Comparison of ENCODE assay signal across 9 cellular contexts in the genomic region with DNA sequence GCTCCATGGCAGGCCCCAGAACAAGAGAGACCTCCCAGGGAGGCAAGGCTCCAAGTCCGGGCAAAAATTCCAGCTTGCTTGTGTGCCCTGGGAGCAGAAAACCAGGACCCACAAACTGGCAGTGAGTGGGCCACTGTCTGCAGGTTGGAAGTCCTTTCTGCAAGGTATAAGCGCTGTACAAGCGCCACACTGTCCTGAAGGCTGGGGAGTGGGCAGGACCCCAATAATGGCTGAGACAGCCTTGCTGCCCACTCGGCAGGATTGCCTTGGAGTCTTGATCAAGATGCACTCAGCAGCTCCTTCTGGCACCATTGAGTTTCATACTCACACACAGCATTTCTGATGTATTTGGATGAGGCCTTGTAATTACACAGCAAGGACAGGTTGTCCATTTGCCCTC.
"Had no signal": no experiment of that assay in that cellular context is flagged by ENCODE, and none has a peak within 500 bp of the region (broad histone marks: within the 10 kb centered on the region; RNA-seq: fewer than 3 reads in every experiment).

No MANE protein-coding gene starts in this region.

- ATAC-seq: GM23338, HCT116 had no signal

- H3K4me2 ChIP-seq: GM23338 had no signal

- H3K36me3 ChIP-seq: HAP-1 had no signal

- H3K4me3 Mint-ChIP-seq: GM23338, H9, HFFc6 had no signal

- H3K27ac ChIP-seq: GM23248 had no signal

- H3K9me3 ChIP-seq: HAP-1 had no signal

- DNase-seq: GM23248, GOT3, H7, H9, HCEC 1CT, HFFc6 had no signal

- H3K4me1 ChIP-seq: HAP-1 had no signal

- H2AFZ ChIP-seq: GM23248, GM23338 had no signal

- H3K9me3 Mint-ChIP-seq: GM23338, H9, HFFc6 had no signal

- H3K4me3 ChIP-seq: GM23248, GM23338, HAP-1 had no signal

- H3K27ac Mint-ChIP-seq: GM23338, H9, HFFc6 had no signal
